8 cellular contexts compared by ENCODE assay signal in genomic region chr18:9101730-9102390, GRCh38. TPM values are rescaled to one million over a fixed set of nuclear protein-coding genes. Genes with fewer than 3 reads are reported as not detected.
DNase-seq lines count a peak whose midpoint lies in the region; ATAC-seq and TF ChIP-seq lines count a peak whose summit lies in the region.

No MANE protein-coding gene starts in this region.

- H3K27me3 ChIP-seq in SK-N-SH (ENCODE audit: insufficient read depth) (no peaks in the 10 kb centered on the region), endocrine pancreas (ENCODE audit: control insufficient read depth, insufficient read depth, low read length) (no peaks in the 10 kb centered on the region), vagina (no peaks in the 10 kb centered on the region)

- peaks cover 43% of the 10 kb centered on the region for H3K79me2 ChIP-seq in SK-N-SH (ENCODE audit: insufficient read depth)

- POLR2A ChIA-PET in SK-N-SH (lab: Yijun Ruan, JAX) = interaction anchor here (1.3 to 2.9 kb wide), 2 partner anchors 12 to 35 kb away, joined by 3 to 21 read pairs; partner anchors contain the start of gene ANKRD12

- TF ChIP-seq CTCF in SK-N-SH (IDR thresholded peaks at IDR 0.05) (no peak), mucosa of descending colon (IDR thresholded peaks at IDR 0.05) (no peak), vagina (IDR thresholded peaks at IDR 0.05) (no peak)

- H2AFZ ChIP-seq in SK-N-SH (ENCODE audit: low read depth) = peak overlapping the region; percentile 88

- peaks cover 34% of the 10 kb centered on the region for H4K20me1 ChIP-seq in SK-N-SH (ENCODE audit: insufficient read depth)

- H3K4me1 ChIP-seq in SK-N-SH (ENCODE audit: control insufficient read depth in 1 of 2, insufficient read depth in 2 of 2, low read depth in 1 of 2, low read length in 1 of 2) (peaks cover 6 to 21% of the 10 kb centered on the region in 2 experiments; a peak in 2 of 4 replicates), endocrine pancreas (ENCODE audit: control insufficient read depth, insufficient read depth, low read length) (peaks cover 24% of the 10 kb centered on the region), mucosa of descending colon (ENCODE audit: low read depth) (peaks cover 40% of the 10 kb centered on the region), vagina (peaks cover 45% of the 10 kb centered on the region)

- H3K9me3 ChIP-seq in SK-N-SH (no peaks in the 10 kb centered on the region), endocrine pancreas (ENCODE audit: control insufficient read depth, low read length) (no peaks in the 10 kb centered on the region), mucosa of descending colon (no peaks in the 10 kb centered on the region), vagina (no peaks in the 10 kb centered on the region)

- H3K36me3 ChIP-seq in SK-N-SH (replicated peaks in 1 of 2; ENCODE audit: control insufficient read depth in 1 of 2, insufficient read depth in 2 of 2, low read length in 1 of 2) = peaks cover 8 to 12% of the 10 kb centered on the region in 2 experiments
- H3K36me3 ChIP-seq in endocrine pancreas (ENCODE audit: control insufficient read depth, insufficient read depth, low read length) = no peaks in the 10 kb centered on the region
- H3K36me3 ChIP-seq in mucosa of descending colon (ENCODE audit: low read depth) = no peaks in the 10 kb centered on the region
- no peaks in the 10 kb centered on the region for H3K36me3 ChIP-seq in vagina

- H3K9me2 ChIP-seq in SK-N-SH = no peaks in the 10 kb centered on the region

- H3F3A ChIP-seq in SK-N-SH (replicated peaks; ENCODE audit: insufficient read depth) = peaks cover 13% of the 10 kb centered on the region

- H3K9ac ChIP-seq in SK-N-SH (peak overlapping the region; percentile 91), endocrine pancreas (ENCODE audit: control insufficient read depth, insufficient read depth, low read length) (peak overlapping the region; percentile 84)

- 1% methylated on average over 9 of the region's 9 CpGs for WGBS in SK-N-SH (ENCODE audit: low lambda C conversion rate)

- TF ChIP-seq POLR2A in vagina (IDR thresholded peaks at IDR 0.05) = no peak

- intact Hi-C loops in mucosa of descending colon (cut with DNase I, micrococcal nuclease) = no loop called here
- intact Hi-C loops in vagina (cut with DNase I) = loop anchor here (1.0 to 2.0 kb wide), 2 partner anchors 35 to 373 kb away; partner anchors contain the start of gene RALBP1

- peak overlapping the region; percentile 70 to 84 for H3K4me3 ChIP-seq in SK-N-SH (ENCODE audit: low read depth in 2 of 2, low read length in 1 of 2)
- peak overlapping the region; percentile 99 for H3K4me3 ChIP-seq in endocrine pancreas (ENCODE audit: control insufficient read depth, insufficient read depth, low read length)
- peak overlapping the region; percentile 35 for H3K4me3 ChIP-seq in mucosa of descending colon
- peak overlapping the region; percentile 47 to 78 for H3K4me3 ChIP-seq in vagina

- TF ChIP-seq RAD21 in SK-N-SH (IDR thresholded peaks at IDR 0.05; ENCODE audit: low read length) = no peak

- H3K4me2 ChIP-seq in SK-N-SH = peak overlapping the region; percentile 87

- DNase-seq in CD1c-positive myeloid dendritic cell (ENCODE audit: extremely low spot score) = peak; percentile 82
- DNase-seq in HuH-7.5 (ENCODE audit: low spot score) = peak; percentile 46
- peak; percentile 66 for DNase-seq in SK-N-SH
- DNase-seq in mucosa of descending colon = peak in 1 of 3 donors; percentile 44
- DNase-seq in vagina (ENCODE audit: extremely low spot score in 2 of 2) = no peak
- DNase-seq in activated CD4-positive, alpha-beta T cell treated with anti-CD3 and anti-CD28 coated beads for 4 hours = no peak

- peak overlapping the region; percentile 88 to 93 for H3K27ac ChIP-seq in SK-N-SH (ENCODE audit: low read depth in 2 of 2, low read length in 1 of 2)
- H3K27ac ChIP-seq in vagina = peak overlapping the region; percentile 93

- ATAC-seq in GM19351 (IDR thresholded peaks at IDR 0.05; ENCODE audit: unreplicated experiment) (peak; percentile 23), mucosa of descending colon (peak; percentile 54)

- CTCF ChIA-PET in SK-N-SH (lab: Yijun Ruan, JAX) = interaction anchor here (1.4 to 2.4 kb wide), 2 partner anchors 28 to 447 kb away, joined by 3 to 13 read pairs; no protein-coding TSS in a partner anchor

- TF ChIP-seq EP300 in SK-N-SH (IDR thresholded peaks at IDR 0.05; ENCODE audit: borderline replicate concordance in 1 of 2, low read depth in 1 of 2, low read length in 1 of 2) = peak in 1 of 2 experiments; percentile 16; a peak in 1 of 4 replicates

TF ChIP-seq in SK-N-SH, 30 proteins besides CTCF, POLR2A, EP300 and RAD21:
- no peak for TF ChIP-seq USF1 (IDR thresholded peaks at IDR 0.05; ENCODE audit: borderline replicate concordance, low read depth)
- no peak for TF ChIP-seq CHD2 (IDR thresholded peaks at IDR 0.05; ENCODE audit: low read length, partially characterized antibody)
- no peak for TF ChIP-seq MAX (IDR thresholded peaks at IDR 0.05; ENCODE audit: low read depth)
- TF ChIP-seq GABPA (IDR thresholded peaks at IDR 0.05; ENCODE audit: low read depth) = peak; percentile 73
- no peak for TF ChIP-seq RCOR1 (IDR thresholded peaks at IDR 0.05; ENCODE audit: low read length)
- peak; percentile 59 for TF ChIP-seq ELF1 (IDR thresholded peaks at IDR 0.05)
- 0 out of 2 replicates have a peak, but pooled peaks have one; percentile 17 for TF ChIP-seq REST (IDR thresholded peaks at IDR 0.05; ENCODE audit: low read depth, low read length)
- TF ChIP-seq SMC3 (IDR thresholded peaks at IDR 0.05; ENCODE audit: low read depth, low read length) = no peak

RNA-seq across cellular contexts. Expression of gene NDUFV2, which starts 0.6 kb away (rescaled TPM):
- polyA plus RNA-seq in SK-N-SH (2012; rRNA removed) = 99.1 and 101 TPM in 2 replicates
- polyA plus RNA-seq in SK-N-SH (2012; cell fraction: cytosol; rRNA removed) = 121 and 162 TPM in 2 replicates
- 27.9 and 46.5 TPM in 2 replicates for polyA plus RNA-seq in SK-N-SH (2012; cell fraction: nucleus; rRNA removed)
- total RNA-seq in mucosa of descending colon (100 to 1,000 TPM; 146 to 199 (median 163) TPM), vagina (75.1 TPM)

RNA-seq across cellular contexts. Expression of gene ANKRD12, which starts 34.7 kb away (rescaled TPM):
- polyA plus RNA-seq in SK-N-SH (2012; rRNA removed) = 1.1 and 1.3 TPM in 2 replicates
- polyA plus RNA-seq in SK-N-SH (2012; cell fraction: cytosol; rRNA removed) = 1.4 and 1.6 TPM in 2 replicates
- polyA plus RNA-seq in SK-N-SH (2012; cell fraction: nucleus; rRNA removed) = 2.6 and 2.7 TPM in 2 replicates
- total RNA-seq in mucosa of descending colon = 100 to 1,000 TPM in 1 of 3 donors, 10 to 100 TPM in 2; 46.8 to 108 (median 63.6) TPM
- 53.5 TPM for total RNA-seq in vagina

Comparison
In these comparisons a context has a peak if more than half of its experiments do, and no peak if none do; other contexts are left out.
1. DNase-seq: peak in CD1c-positive myeloid dendritic cell (single experiment), HuH-7.5 (single experiment) and SK-N-SH (single experiment); none in vagina (0 of 2) and activated CD4-positive, alpha-beta T cell treated with anti-CD3 and anti-CD28 coated beads for 4 hours (0 of 2).
2. H3K4me3 ChIP-seq: peak in every context shown above with its lines; median percentile 99 in endocrine pancreas; 77 in SK-N-SH; 62 in vagina; 35 in mucosa of descending colon.